2 cellular contexts compared by ENCODE assay signal in genomic region chr10:124415210-124415609, GRCh38.
TF ChIP-seq lines count a peak whose summit lies in the region.

No MANE protein-coding gene starts in this region.

TF ChIP-seq in HEK293T, 16 proteins besides CTCF, POLR2A, EP300 and RAD21 (continued from another document):
- no peak for TF ChIP-seq HDGF (IDR thresholded peaks at IDR 0.05; ENCODE audit: borderline replicate concordance)
- TF ChIP-seq SUZ12 (IDR thresholded peaks at IDR 0.05), result no peak
- TF ChIP-seq ELF4 (IDR thresholded peaks at IDR 0.05), result no peak
- no peak for TF ChIP-seq LEF1 (IDR thresholded peaks at IDR 0.05; ENCODE audit: borderline replicate concordance)
- TF ChIP-seq FOXK2 (IDR thresholded peaks at IDR 0.05), result no peak
- no peak for TF ChIP-seq BHLHE40 (IDR thresholded peaks at IDR 0.05; ENCODE audit: borderline replicate concordance)
- no peak for TF ChIP-seq TARDBP (IDR thresholded peaks at IDR 0.05)
- TF ChIP-seq, protein P1, sequence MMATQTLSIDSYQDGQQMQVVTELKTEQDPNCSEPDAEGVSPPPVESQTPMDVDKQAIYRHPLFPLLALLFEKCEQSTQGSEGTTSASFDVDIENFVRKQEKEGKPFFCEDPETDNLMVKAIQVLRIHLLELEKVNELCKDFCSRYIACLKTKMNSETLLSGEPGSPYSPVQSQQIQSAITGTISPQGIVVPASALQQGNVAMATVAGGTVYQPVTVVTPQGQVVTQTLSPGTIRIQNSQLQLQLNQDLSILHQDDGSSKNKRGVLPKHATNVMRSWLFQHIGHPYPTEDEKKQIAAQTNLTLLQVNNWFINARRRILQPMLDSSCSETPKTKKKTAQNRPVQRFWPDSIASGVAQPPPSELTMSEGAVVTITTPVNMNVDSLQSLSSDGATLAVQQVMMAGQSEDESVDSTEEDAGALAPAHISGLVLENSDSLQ (IDR thresholded peaks at IDR 0.05), result no peak
- TF ChIP-seq FOXA1 (IDR thresholded peaks at IDR 0.05), result no peak
- TF ChIP-seq NFRKB (IDR thresholded peaks at IDR 0.05), result no peak
- no peak for TF ChIP-seq SP1 (IDR thresholded peaks at IDR 0.05)
- no peak for TF ChIP-seq CTBP1 (IDR thresholded peaks at IDR 0.05; ENCODE audit: borderline replicate concordance)
- no peak for TF ChIP-seq FOXM1 (IDR thresholded peaks at IDR 0.05; ENCODE audit: borderline replicate concordance)

TF ChIP-seq in WTC11, 78 proteins besides CTCF, POLR2A, EP300 and RAD21 (continued from another document):
- no peak for TF ChIP-seq KAT7 (CRISPR knock-in tag; IDR thresholded peaks at IDR 0.05; ENCODE audit: borderline replicate concordance)
- no peak for TF ChIP-seq ZNF416 (CRISPR knock-in tag; IDR thresholded peaks at IDR 0.05)
- TF ChIP-seq ATF1 (CRISPR knock-in tag; IDR thresholded peaks at IDR 0.05), result no peak
- no peak for TF ChIP-seq CBFB (CRISPR knock-in tag; IDR thresholded peaks at IDR 0.05; ENCODE audit: low read depth)
- TF ChIP-seq SP1 (CRISPR knock-in tag; conservative IDR thresholded peaks at IDR 0.05), result no peak
- no peak for TF ChIP-seq ZNF219 (CRISPR knock-in tag; IDR thresholded peaks at IDR 0.05; ENCODE audit: borderline replicate concordance)
- no peak for TF ChIP-seq ZBTB21 (CRISPR knock-in tag; IDR thresholded peaks at IDR 0.05; ENCODE audit: borderline replicate concordance)
- TF ChIP-seq ZSCAN18 (CRISPR knock-in tag; IDR thresholded peaks at IDR 0.05), result no peak
- no peak for TF ChIP-seq AFF4 (CRISPR knock-in tag; IDR thresholded peaks at IDR 0.05; ENCODE audit: borderline replicate concordance)
